Comparison of ENCODE assay signal across 10 cellular contexts in genomic region chr5:16492398-16493175, GRCh38. TPM values are rescaled to one million over a fixed set of nuclear protein-coding genes. Genes with fewer than 3 reads are reported as not detected.
DNase-seq lines count a peak whose midpoint lies in the region; ATAC-seq and TF ChIP-seq lines count a peak whose summit lies in the region.
"Had no signal": no experiment of that assay in that cellular context is flagged by ENCODE, and none has a peak within 500 bp of the region (broad histone marks: within the 10 kb centered on the region; RNA-seq: fewer than 3 reads in every experiment).

No MANE protein-coding gene starts in this region.

- H3K27me3 Mint-ChIP-seq in activated T-cell treated with anti-CD3 and anti-CD28 coated beads, Interleukin-2, amount 50 U/mL, for 72 hours (ENCODE audit: low read depth): no peaks in the 10 kb centered on the region

- H3K9ac ChIP-seq in parathyroid adenoma: no peak overlapping the region

- DNase-seq in DMS 273 treated with DMSO at 0.1 percent for 48 hours (lab: John Stamatoyannopoulos, UW) (peak; percentile 2), NCI-H69 (lab: John Stamatoyannopoulos, UW) (peak; percentile 26), fibroblast of gingiva (ENCODE audit: low read depth) (peak; percentile 66), dorsolateral prefrontal cortex (no peak), GM10266 (ENCODE audit: extremely low spot score) (no peak)
- DNase-seq in activated T-cell treated with anti-CD3 and anti-CD28 coated beads, Interleukin-2, amount 50 U/mL, for 72 hours: no peak
- DNase-seq in activated CD4-positive, alpha-beta T cell treated with anti-CD3 and anti-CD28 coated beads for 4 hours: no peak
- DNase-seq: glutamatergic neuron; stimulated activated CD4-positive, alpha-beta T cell treated with anti-CD3 and anti-CD28 coated beads, Interleukin-4, amount 100 ng/mL, for 24 hours had no signal

- H3K36me3 Mint-ChIP-seq in activated T-cell treated with anti-CD3 and anti-CD28 coated beads, Interleukin-2, amount 50 U/mL, for 72 hours (ENCODE audit: insufficient read depth in 2 of 2): peaks cover 6% of the 10 kb centered on the region in 2 donors

- no peak overlapping the region for H2AFZ ChIP-seq in parathyroid adenoma

- H3K36me3 ChIP-seq in parathyroid adenoma (ENCODE audit: control insufficient read depth, insufficient read depth, low read length): no peaks in the 10 kb centered on the region

- no peaks in the 10 kb centered on the region for H3K9me3 ChIP-seq in parathyroid adenoma (ENCODE audit: control insufficient read depth, low read length)

- H3K4me3 ChIP-seq in parathyroid adenoma (ENCODE audit: low read depth, low read length) (no peak overlapping the region), dorsolateral prefrontal cortex (no peak overlapping the region)

- TF ChIP-seq CTCF in parathyroid adenoma (IDR thresholded peaks at IDR 0.05) (no peak), dorsolateral prefrontal cortex (IDR thresholded peaks at IDR 0.05 in 54 of 56, conservative IDR thresholded peaks at IDR 0.05 in 2 of 56; ENCODE audit: low read depth in 1 of 56, partially characterized antibody in 56 of 56) (no peak), GM10266 (IDR thresholded peaks at IDR 0.05; ENCODE audit: control insufficient read depth, insufficient read depth, low read depth, missing control alignments) (no peak)

- peaks cover 5% of the 10 kb centered on the region for H3K4me1 Mint-ChIP-seq in activated T-cell treated with anti-CD3 and anti-CD28 coated beads, Interleukin-2, amount 50 U/mL, for 72 hours (ENCODE audit: low read depth)

- H3K4me2 ChIP-seq in parathyroid adenoma (ENCODE audit: low read length): no peak overlapping the region

- no peak overlapping the region for H3K27ac Mint-ChIP-seq in activated T-cell treated with anti-CD3 and anti-CD28 coated beads, Interleukin-2, amount 50 U/mL, for 72 hours

- ATAC-seq in activated T-cell treated with anti-CD3 and anti-CD28 coated beads, Interleukin-2, amount 50 U/mL, for 72 hours (replicated peaks in 1 of 2): no peak

- H3K27ac ChIP-seq in parathyroid adenoma: peak overlapping the region; percentile 34
- H3K27ac ChIP-seq in dorsolateral prefrontal cortex: peak overlapping the region in 23 of 59 donors; percentile 1 to 71 (median 25)

- peaks cover 8% of the 10 kb centered on the region for H3K4me1 ChIP-seq in parathyroid adenoma

- peaks cover 15% of the 10 kb centered on the region for H3K79me2 ChIP-seq in parathyroid adenoma

- no peak overlapping the region for H3K4me3 Mint-ChIP-seq in activated T-cell treated with anti-CD3 and anti-CD28 coated beads, Interleukin-2, amount 50 U/mL, for 72 hours

- H3K27me3 ChIP-seq in parathyroid adenoma (ENCODE audit: control insufficient read depth, insufficient read depth, low read length) (no peaks in the 10 kb centered on the region), dorsolateral prefrontal cortex (no peaks in the 10 kb centered on the region)

- H3K9me3 Mint-ChIP-seq in activated T-cell treated with anti-CD3 and anti-CD28 coated beads, Interleukin-2, amount 50 U/mL, for 72 hours: peaks cover 3 to 11% of the 10 kb centered on the region in 2 donors

- intact Hi-C loops in dorsolateral prefrontal cortex (cut with DNase I): loop anchor here in 1 of 2 donors (5.0 kb wide), 1 partner anchor 60 kb away; no protein-coding TSS in a partner anchor

RNA-seq across cellular contexts. Expression of gene ZNF622, which starts 27.0 kb away (rescaled TPM):
- 10 to 100 TPM; 18.1 to 43.6 (median 33.3) TPM for total RNA-seq in dorsolateral prefrontal cortex
- 10 to 100 TPM; 40.0 to 42.7 TPM for total RNA-seq in activated T-cell treated with anti-CD3 and anti-CD28 coated beads, Interleukin-2, amount 50 U/mL, for 72 hours

Comparison
In these comparisons a context has a peak if more than half of its experiments do, and no peak if none do; other contexts are left out.
1. DNase-seq: peak in DMS 273 treated with DMSO at 0.1 percent for 48 hours (single experiment), NCI-H69 (single experiment) and fibroblast of gingiva (single experiment); none in dorsolateral prefrontal cortex (0 of 10), GM10266 (single experiment), activated T-cell treated with anti-CD3 and anti-CD28 coated beads, Interleukin-2, amount 50 U/mL, for 72 hours (0 of 2) and activated CD4-positive, alpha-beta T cell treated with anti-CD3 and anti-CD28 coated beads for 4 hours (0 of 2).